Comparison of ENCODE assay signal across 2 cellular contexts in genomic region chr3:52213005-52213404, GRCh38.
TF ChIP-seq lines count a peak whose summit lies in the region.

No MANE protein-coding gene starts in this region.

TF ChIP-seq in IMR-90, 13 proteins besides CTCF, POLR2A, EP300 and RAD21:
- TF ChIP-seq RCOR1 (IDR thresholded peaks at IDR 0.05; ENCODE audit: insufficient replicate concordance, low read length) (no peak), BHLHE40 (IDR thresholded peaks at IDR 0.05; ENCODE audit: low read depth, low read length) (no peak), CHD1 (IDR thresholded peaks at IDR 0.05; ENCODE audit: low read depth, low read length) (no peak), SMC3 (IDR thresholded peaks at IDR 0.05; ENCODE audit: low read depth, low read length) (no peak), RFX5 (IDR thresholded peaks at IDR 0.05; ENCODE audit: low read depth, low read length) (no peak), FOS (IDR thresholded peaks at IDR 0.05; ENCODE audit: low read depth, low read length) (no peak), MAFK (IDR thresholded peaks at IDR 0.05; ENCODE audit: low read depth, low read length) (no peak), USF2 (IDR thresholded peaks at IDR 0.05; ENCODE audit: low read depth, low read length) (no peak), MAZ (IDR thresholded peaks at IDR 0.05; ENCODE audit: borderline replicate concordance, low read depth, low read length) (no peak), ELK1 (IDR thresholded peaks at IDR 0.05; ENCODE audit: borderline replicate concordance, low read depth, low read length) (no peak), MXI1 (IDR thresholded peaks at IDR 0.05; ENCODE audit: borderline replicate concordance, low read depth, low read length) (no peak), CEBPB (IDR thresholded peaks at IDR 0.05; ENCODE audit: low read depth, low read length) (no peak), NFE2L2 (IDR thresholded peaks at IDR 0.05; ENCODE audit: low read depth, low read length) (no peak)

TF ChIP-seq in K562, 482 proteins besides CTCF, POLR2A, EP300 and RAD21:
- peak; percentile 67 for TF ChIP-seq CEBPB (tag; IDR thresholded peaks at IDR 0.05)
- no peak for TF ChIP-seq GTF3C2 (IDR thresholded peaks at IDR 0.05; ENCODE audit: borderline replicate concordance, extremely low read depth, insufficient read length)
